In the genomic region with DNA sequence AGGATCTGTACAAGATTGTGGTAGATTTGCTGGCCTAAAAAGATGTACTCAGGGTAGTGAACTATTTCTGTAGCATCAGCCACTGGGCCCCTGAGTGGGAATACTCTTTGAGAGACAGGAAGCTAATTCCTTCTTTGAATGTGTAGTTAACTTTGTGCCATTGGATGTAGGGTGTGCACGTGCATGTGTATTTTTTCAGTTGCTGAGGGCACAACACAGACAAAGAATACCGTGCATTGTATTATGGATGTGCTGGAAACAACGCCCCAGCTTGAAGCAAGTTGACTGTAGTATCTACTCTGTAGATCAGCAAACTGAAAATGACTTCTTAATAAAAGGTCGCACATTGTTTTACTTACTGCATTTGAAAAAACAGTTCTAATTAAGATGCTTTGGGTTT, we compare ENCODE assay signal across 19 cellular contexts. TPM values are rescaled to one million over a fixed set of nuclear protein-coding genes. Genes with fewer than 3 reads are reported as not detected.
DNase-seq lines count a peak whose midpoint lies in the region; ATAC-seq, FAIRE-seq and TF ChIP-seq lines count a peak whose summit lies in the region.
"Had no signal": no experiment of that assay in that cellular context is flagged by ENCODE, and none has a peak within 500 bp of the region (broad histone marks: within the 10 kb centered on the region; RNA-seq: fewer than 3 reads in every experiment).

No MANE protein-coding gene starts in this region.

- peaks cover 10% of the 10 kb centered on the region for H3K36me3 Mint-ChIP-seq in endothelial cell (ENCODE audit: low read depth, unreplicated experiment)
- H3K36me3 Mint-ChIP-seq: naive B cell had no signal

- 37% methylated on average over 4 of the region's 4 CpGs for WGBS in A549 (ENCODE audit: missing lambda C conversion rate)

- POLR2A ChIA-PET in A549 (lab: Yijun Ruan, JAX) = interaction anchor here (0.6 to 3.0 kb wide), 2 partner anchors 14 to 780 kb away, joined by 4 to 9 read pairs; partner anchors contain the start of gene CRIM1
- POLR2A ChIA-PET in PC-3 (lab: Charles Lee; ENCODE audit: unreplicated experiment) = no interaction called here

- no peak for TF ChIP-seq EP300 in A549 (IDR thresholded peaks at IDR 0.05)

- no peak for TF ChIP-seq POLR2A in A549 (IDR thresholded peaks at IDR 0.05; ENCODE audit: low read length)

- H3K9me3 ChIP-seq in A549 (no peaks in the 10 kb centered on the region), PC-3 (ENCODE audit: low read length) (no peaks in the 10 kb centered on the region), osteoblast (ENCODE audit: low read depth, low read length) (no peaks in the 10 kb centered on the region)
- H3K9me3 ChIP-seq: body of pancreas, testis had no signal

- no peak for FAIRE-seq in A549 (lab: Jason Lieb, UNC)
- FAIRE-seq: GM12891 had no signal

- no peaks in the 10 kb centered on the region for H3K9me2 ChIP-seq in PC-3 (replicated peaks; ENCODE audit: low read length)

- CTCF ChIA-PET in A549 (lab: Yijun Ruan, JAX) (interaction anchor here (0.8 to 9.7 kb wide), 12 partner anchors 11 to 295 kb away, joined by 3 to 75 read pairs (median 4); partner anchors contain the start of gene CRIM1), PC-3 (lab: Charles Lee) (interaction anchor here (0.6 kb wide), 1 partner anchor 286 kb away, joined by 3 read pairs; no protein-coding TSS in a partner anchor)

- H3F3A ChIP-seq in PC-3 (ENCODE audit: low read length, unreplicated experiment) = peaks cover 7% of the 10 kb centered on the region

- H3K27ac ChIP-seq in A549 = peak overlapping the region; percentile 75 to 88
- 0 out of 2 replicates have a peak overlapping the region, but pooled peaks have one; percentile 57 for H3K27ac ChIP-seq in PC-3 (ENCODE audit: low read length)
- peak overlapping the region; percentile 85 for H3K27ac ChIP-seq in osteoblast (ENCODE audit: low read depth, low read length)
- H3K27ac ChIP-seq: C4-2B, testis had no signal

- peaks cover 100% of the 10 kb centered on the region for H3K4me1 ChIP-seq in A549
- H3K4me1 ChIP-seq in PC-3 (ENCODE audit: insufficient read depth, low read length) = peaks cover 90% of the 10 kb centered on the region
- peaks cover 98% of the 10 kb centered on the region for H3K4me1 ChIP-seq in osteoblast (ENCODE audit: insufficient read depth, low read length)

- ATAC-seq in A549 = no peak
- ATAC-seq in PC-3 = no peak
- ATAC-seq in GM21381 (IDR thresholded peaks at IDR 0.05; ENCODE audit: unreplicated experiment) = no peak
- ATAC-seq: activated CD8-positive, alpha-beta T cell treated with anti-CD3 and anti-CD28 coated beads for 36 hours; body of pancreas had no signal

- no peaks in the 10 kb centered on the region for H3K9me3 Mint-ChIP-seq in endothelial cell (ENCODE audit: unreplicated experiment)
- H3K9me3 Mint-ChIP-seq: activated CD8-positive, alpha-beta T cell treated with anti-CD3 and anti-CD28 coated beads for 36 hours; activated T-cell treated with anti-CD3 and anti-CD28 coated beads, Interleukin-2, amount 50 U/mL, for 24 hours; naive B cell had no signal

- no peak overlapping the region for H3K4me3 ChIP-seq in A549
- H3K4me3 ChIP-seq in PC-3 (ENCODE audit: low read length) = no peak overlapping the region
- H3K4me3 ChIP-seq in osteoblast (ENCODE audit: insufficient read depth, low read length) = no peak overlapping the region
- H3K4me3 ChIP-seq: body of pancreas, testis had no signal

- no peaks in the 10 kb centered on the region for H3K27me3 ChIP-seq in PC-3 (ENCODE audit: low read length)
- no peaks in the 10 kb centered on the region for H3K27me3 ChIP-seq in osteoblast (ENCODE audit: insufficient read depth, low read length)
- H3K27me3 ChIP-seq: body of pancreas, testis had no signal

- H3K27ac Mint-ChIP-seq in endothelial cell (ENCODE audit: unreplicated experiment) = peak overlapping the region; percentile 3
- H3K27ac Mint-ChIP-seq: activated CD8-positive, alpha-beta T cell treated with anti-CD3 and anti-CD28 coated beads for 36 hours; activated T-cell treated with anti-CD3 and anti-CD28 coated beads, Interleukin-2, amount 50 U/mL, for 24 hours; naive B cell had no signal

- H3K36me3 ChIP-seq in PC-3 (ENCODE audit: low read depth, low read length) (peaks cover 4% of the 10 kb centered on the region; the same call in 1 of the 2 replicates), osteoblast (ENCODE audit: insufficient read depth, low read length) (peaks cover 35% of the 10 kb centered on the region)

- H3K4me3 Mint-ChIP-seq in endothelial cell (ENCODE audit: unreplicated experiment) = no peak overlapping the region
- H3K4me3 Mint-ChIP-seq: activated CD8-positive, alpha-beta T cell treated with anti-CD3 and anti-CD28 coated beads for 36 hours; activated T-cell treated with anti-CD3 and anti-CD28 coated beads, Interleukin-2, amount 50 U/mL, for 24 hours; naive B cell had no signal

- H3K79me2 ChIP-seq in PC-3 (ENCODE audit: low read length) = peaks cover 100% of the 10 kb centered on the region
- peaks cover 100% of the 10 kb centered on the region for H3K79me2 ChIP-seq in osteoblast (ENCODE audit: insufficient read depth, low read length)

- peaks cover 3% of the 10 kb centered on the region for H3K27me3 Mint-ChIP-seq in endothelial cell (ENCODE audit: unreplicated experiment)
- H3K27me3 Mint-ChIP-seq: naive B cell had no signal

- H2AFZ ChIP-seq in PC-3 (ENCODE audit: low read length) (no peak overlapping the region), osteoblast (ENCODE audit: low read length) (no peak overlapping the region)

- H4K20me1 ChIP-seq in PC-3 (ENCODE audit: low read length) (peaks cover 72% of the 10 kb centered on the region), osteoblast (ENCODE audit: insufficient read depth, low read length) (peaks cover 59% of the 10 kb centered on the region)

- peaks cover 85% of the 10 kb centered on the region for H3K4me1 Mint-ChIP-seq in endothelial cell (ENCODE audit: unreplicated experiment)

- no peak for DNase-seq in A549 (ENCODE audit: low read depth in 1 of 2, low spot score in 1 of 2)
- no peak for DNase-seq in PC-3
- DNase-seq in endothelial cell (ENCODE audit: low spot score) = no peak
- no peak for DNase-seq in osteoblast (ENCODE audit: insufficient read length, low spot score, missing footprints)
- DNase-seq in SKM-1 treated with dmso at 0.1 percent for 144 hours (lab: John Stamatoyannopoulos, UW; ENCODE audit: unreplicated experiment) = no peak
- DNase-seq in GM19238 (ENCODE audit: insufficient read length, low spot score) = no peak
- DNase-seq in NK-92 (lab: John Stamatoyannopoulos, UW; ENCODE audit: unreplicated experiment) = no peak
- DNase-seq: activated CD8-positive, alpha-beta T cell treated with anti-CD3 and anti-CD28 coated beads for 36 hours; activated naive CD4-positive, alpha-beta T cell treated with anti-CD3 and anti-CD28 coated beads, Interleukin-2, amount 50 U/mL, for 16 hours; activated T-cell treated with anti-CD3 and anti-CD28 coated beads, Interleukin-2, amount 50 U/mL, for 24 hours; body of pancreas; GF-D8; glutamatergic neuron; naive B cell; NCI-H1694 treated with DMSO at 0.1 percent for 48 hours; testis had no signal

- TF ChIP-seq RAD21 in A549 (conservative IDR thresholded peaks at IDR 0.05 in 1 of 2, IDR thresholded peaks at IDR 0.05 in 1 of 2) = no peak

- no peak for TF ChIP-seq CTCF in A549 (IDR thresholded peaks at IDR 0.05)
- TF ChIP-seq CTCF in PC-3 (conservative IDR thresholded peaks at IDR 0.05; ENCODE audit: low read depth, low read length) = no peak
- TF ChIP-seq CTCF in endothelial cell (IDR thresholded peaks at IDR 0.05; ENCODE audit: unreplicated experiment) = no peak
- no peak for TF ChIP-seq CTCF in osteoblast (IDR thresholded peaks at IDR 0.05; ENCODE audit: extremely low read depth, low read depth, low read length)

- H3K4me2 ChIP-seq in A549 (peak overlapping the region; percentile 90), PC-3 (ENCODE audit: low read length) (peak overlapping the region; percentile 77; the same call in 1 of the 2 replicates), osteoblast (ENCODE audit: insufficient read depth, low read length) (peak overlapping the region; percentile 41)

- no peak overlapping the region for H3K9ac ChIP-seq in PC-3 (ENCODE audit: low read length)

- intact Hi-C loops in PC-3 (cut with micrococcal nuclease) = loop anchor here (5.0 kb wide), 2 partner anchors 68 to 93 kb away; no protein-coding TSS in a partner anchor

- BruUV-seq in PC-3 (replicated peaks; lab: Mats Ljungman, UMichigan) = no TSS peak

TF ChIP-seq in A549, 52 proteins besides CTCF, POLR2A, EP300 and RAD21 (continues in another document):
- TF ChIP-seq, protein P1, sequence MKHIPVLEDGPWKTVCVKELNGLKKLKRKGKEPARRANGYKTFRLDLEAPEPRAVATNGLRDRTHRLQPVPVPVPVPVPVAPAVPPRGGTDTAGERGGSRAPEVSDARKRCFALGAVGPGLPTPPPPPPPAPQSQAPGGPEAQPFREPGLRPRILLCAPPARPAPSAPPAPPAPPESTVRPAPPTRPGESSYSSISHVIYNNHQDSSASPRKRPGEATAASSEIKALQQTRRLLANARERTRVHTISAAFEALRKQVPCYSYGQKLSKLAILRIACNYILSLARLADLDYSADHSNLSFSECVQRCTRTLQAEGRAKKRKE (CRISPR knock-in tag; IDR thresholded peaks at IDR 0.05; ENCODE audit: low read depth) = no peak
- TF ChIP-seq, protein P2, sequence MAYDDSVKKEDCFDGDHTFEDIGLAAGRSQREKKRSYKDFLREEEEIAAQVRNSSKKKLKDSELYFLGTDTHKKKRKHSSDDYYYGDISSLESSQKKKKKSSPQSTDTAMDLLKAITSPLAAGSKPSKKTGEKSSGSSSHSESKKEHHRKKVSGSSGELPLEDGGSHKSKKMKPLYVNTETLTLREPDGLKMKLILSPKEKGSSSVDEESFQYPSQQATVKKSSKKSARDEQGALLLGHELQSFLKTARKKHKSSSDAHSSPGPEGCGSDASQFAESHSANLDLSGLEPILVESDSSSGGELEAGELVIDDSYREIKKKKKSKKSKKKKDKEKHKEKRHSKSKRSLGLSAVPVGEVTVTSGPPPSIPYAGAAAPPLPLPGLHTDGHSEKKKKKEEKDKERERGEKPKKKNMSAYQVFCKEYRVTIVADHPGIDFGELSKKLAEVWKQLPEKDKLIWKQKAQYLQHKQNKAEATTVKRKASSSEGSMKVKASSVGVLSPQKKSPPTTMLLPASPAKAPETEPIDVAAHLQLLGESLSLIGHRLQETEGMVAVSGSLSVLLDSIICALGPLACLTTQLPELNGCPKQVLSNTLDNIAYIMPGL (CRISPR knock-in tag; IDR thresholded peaks at IDR 0.05; ENCODE audit: borderline replicate concordance) = no peak
- TF ChIP-seq RCOR1 (IDR thresholded peaks at IDR 0.05; ENCODE audit: low read depth, low read length) = no peak
- no peak for TF ChIP-seq CHD2 (IDR thresholded peaks at IDR 0.05; ENCODE audit: low read length, partially characterized antibody)

RNA-seq across cellular contexts. Expression of gene CRIM1, which starts 14.1 kb away (rescaled TPM):
- polyA plus RNA-seq in A549 (2011; rRNA removed) (208 and 275 TPM in 2 replicates), A549 (2017; fragmentation: RNase III; extraction: RNeasy Plus Mini Kit Qiagen cat#74134 plus additional on column Dnase treatment) (127 to 135 TPM (median 130 TPM) in 3 replicates)
- polyA plus RNA-seq in A549 (2012; cell fraction: cytosol; rRNA removed) = 133 and 166 TPM in 2 replicates
- polyA plus RNA-seq in A549 (2012; cell fraction: nucleus; rRNA removed) = 215 and 283 TPM in 2 replicates
- polyA minus RNA-seq in A549 (2011; rRNA and poly(A)+ RNA removed) = 997 and 1,171 TPM in 2 replicates
- total RNA-seq in PC-3 (2014; rRNA removed) (70.7 and 85.7 TPM in 2 replicates), endothelial cell (ENCODE audit: unreplicated experiment) (246 TPM), osteoblast (321 and 362 TPM in 2 replicates)
